Comparison of ENCODE assay signal across 1 cellular context in the genomic region with DNA sequence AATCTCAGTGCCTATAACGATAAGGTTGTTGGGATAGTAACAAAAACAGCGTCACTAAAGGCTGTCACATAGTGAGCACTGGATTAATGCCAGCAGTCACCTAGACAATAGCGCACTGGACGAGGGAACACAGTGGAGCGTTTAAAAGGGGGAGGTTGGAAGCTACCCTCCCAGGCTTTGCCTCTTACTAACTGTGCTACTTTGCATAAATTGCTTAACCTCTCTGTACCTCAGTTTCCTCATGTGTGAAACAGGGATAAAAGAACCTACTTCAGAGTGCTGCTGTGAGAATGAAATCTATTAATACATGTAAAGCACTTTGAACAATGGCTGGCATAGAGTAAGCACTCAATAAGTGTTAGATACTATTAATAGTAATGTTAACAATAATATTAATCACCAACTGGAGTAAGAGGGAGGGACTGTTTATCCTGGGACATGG.
TF ChIP-seq lines count a peak whose summit lies in the region.

No MANE protein-coding gene starts in this region.

TF ChIP-seq in K562, 482 proteins besides CTCF, POLR2A, EP300 and RAD21 (continued from another document and continues in another):
- TF ChIP-seq, protein P1, sequence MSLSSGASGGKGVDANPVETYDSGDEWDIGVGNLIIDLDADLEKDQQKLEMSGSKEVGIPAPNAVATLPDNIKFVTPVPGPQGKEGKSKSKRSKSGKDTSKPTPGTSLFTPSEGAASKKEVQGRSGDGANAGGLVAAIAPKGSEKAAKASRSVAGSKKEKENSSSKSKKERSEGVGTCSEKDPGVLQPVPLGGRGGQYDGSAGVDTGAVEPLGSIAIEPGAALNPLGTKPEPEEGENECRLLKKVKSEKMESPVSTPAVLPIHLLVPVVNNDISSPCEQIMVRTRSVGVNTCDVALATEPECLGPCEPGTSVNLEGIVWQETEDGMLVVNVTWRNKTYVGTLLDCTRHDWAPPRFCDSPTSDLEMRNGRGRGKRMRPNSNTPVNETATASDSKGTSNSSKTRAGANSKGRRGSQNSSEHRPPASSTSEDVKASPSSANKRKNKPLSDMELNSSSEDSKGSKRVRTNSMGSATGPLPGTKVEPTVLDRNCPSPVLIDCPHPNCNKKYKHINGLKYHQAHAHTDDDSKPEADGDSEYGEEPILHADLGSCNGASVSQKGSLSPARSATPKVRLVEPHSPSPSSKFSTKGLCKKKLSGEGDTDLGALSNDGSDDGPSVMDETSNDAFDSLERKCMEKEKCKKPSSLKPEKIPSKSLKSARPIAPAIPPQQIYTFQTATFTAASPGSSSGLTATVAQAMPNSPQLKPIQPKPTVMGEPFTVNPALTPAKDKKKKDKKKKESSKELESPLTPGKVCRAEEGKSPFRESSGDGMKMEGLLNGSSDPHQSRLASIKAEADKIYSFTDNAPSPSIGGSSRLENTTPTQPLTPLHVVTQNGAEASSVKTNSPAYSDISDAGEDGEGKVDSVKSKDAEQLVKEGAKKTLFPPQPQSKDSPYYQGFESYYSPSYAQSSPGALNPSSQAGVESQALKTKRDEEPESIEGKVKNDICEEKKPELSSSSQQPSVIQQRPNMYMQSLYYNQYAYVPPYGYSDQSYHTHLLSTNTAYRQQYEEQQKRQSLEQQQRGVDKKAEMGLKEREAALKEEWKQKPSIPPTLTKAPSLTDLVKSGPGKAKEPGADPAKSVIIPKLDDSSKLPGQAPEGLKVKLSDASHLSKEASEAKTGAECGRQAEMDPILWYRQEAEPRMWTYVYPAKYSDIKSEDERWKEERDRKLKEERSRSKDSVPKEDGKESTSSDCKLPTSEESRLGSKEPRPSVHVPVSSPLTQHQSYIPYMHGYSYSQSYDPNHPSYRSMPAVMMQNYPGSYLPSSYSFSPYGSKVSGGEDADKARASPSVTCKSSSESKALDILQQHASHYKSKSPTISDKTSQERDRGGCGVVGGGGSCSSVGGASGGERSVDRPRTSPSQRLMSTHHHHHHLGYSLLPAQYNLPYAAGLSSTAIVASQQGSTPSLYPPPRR (CRISPR knock-in tag; IDR thresholded peaks at IDR 0.05; ENCODE audit: borderline replicate concordance) = no peak
- TF ChIP-seq KLF13 (tag; IDR thresholded peaks at IDR 0.05; ENCODE audit: borderline replicate concordance, low read depth) (no peak), PHF21A (IDR thresholded peaks at IDR 0.05; ENCODE audit: borderline replicate concordance, low read depth) (peak; percentile 50; the same call in 1 of the 2 replicates), NFIC (IDR thresholded peaks at IDR 0.05) (peak; percentile 88), TCF7 (IDR thresholded peaks at IDR 0.05; ENCODE audit: borderline replicate concordance) (no peak), ERF (CRISPR knock-in tag; IDR thresholded peaks at IDR 0.05) (no peak), ZFPM2 (CRISPR knock-in tag; IDR thresholded peaks at IDR 0.05) (no peak), TCF3 (CRISPR knock-in tag; IDR thresholded peaks at IDR 0.05) (no peak), KDM1A (IDR thresholded peaks at IDR 0.05) (peak; percentile 35 to 59; a peak in 2 of 4 replicates), ZNF766 (CRISPR knock-in tag; conservative IDR thresholded peaks at IDR 0.05) (no peak), PURB (CRISPR knock-in tag; IDR thresholded peaks at IDR 0.05; ENCODE audit: low read depth) (no peak), ASH1L (IDR thresholded peaks at IDR 0.05; ENCODE audit: borderline replicate concordance, low read depth, partially characterized antibody) (no peak), FOXK2 (conservative IDR thresholded peaks at IDR 0.05 in 1 of 2, IDR thresholded peaks at IDR 0.05 in 1 of 2; ENCODE audit: low read depth in 2 of 2) (no peak), EHMT2 (IDR thresholded peaks at IDR 0.05) (no peak), SP2 (IDR thresholded peaks at IDR 0.05; ENCODE audit: extremely low read depth, low read depth, low read length, poor library complexity, severe bottlenecking) (no peak), ZNF3 (CRISPR knock-in tag; IDR thresholded peaks at IDR 0.05) (no peak), BDP1 (IDR thresholded peaks at IDR 0.05; ENCODE audit: insufficient read depth, insufficient read length) (no peak), TAF9B (IDR thresholded peaks at IDR 0.05; ENCODE audit: partially characterized antibody) (no peak), GABPA (tag; conservative IDR thresholded peaks at IDR 0.05; ENCODE audit: low read depth) (no peak), COPS2 (conservative IDR thresholded peaks at IDR 0.05) (no peak), RFX1 (IDR thresholded peaks at IDR 0.05) (peak; percentile 64), RCOR1 (IDR thresholded peaks at IDR 0.05; ENCODE audit: borderline replicate concordance in 1 of 2, low read depth in 2 of 2, low read length in 2 of 2) (peak in 1 of 2 experiments; percentile 71; a peak in 1 of 4 replicates)
- TF ChIP-seq, protein P2, sequence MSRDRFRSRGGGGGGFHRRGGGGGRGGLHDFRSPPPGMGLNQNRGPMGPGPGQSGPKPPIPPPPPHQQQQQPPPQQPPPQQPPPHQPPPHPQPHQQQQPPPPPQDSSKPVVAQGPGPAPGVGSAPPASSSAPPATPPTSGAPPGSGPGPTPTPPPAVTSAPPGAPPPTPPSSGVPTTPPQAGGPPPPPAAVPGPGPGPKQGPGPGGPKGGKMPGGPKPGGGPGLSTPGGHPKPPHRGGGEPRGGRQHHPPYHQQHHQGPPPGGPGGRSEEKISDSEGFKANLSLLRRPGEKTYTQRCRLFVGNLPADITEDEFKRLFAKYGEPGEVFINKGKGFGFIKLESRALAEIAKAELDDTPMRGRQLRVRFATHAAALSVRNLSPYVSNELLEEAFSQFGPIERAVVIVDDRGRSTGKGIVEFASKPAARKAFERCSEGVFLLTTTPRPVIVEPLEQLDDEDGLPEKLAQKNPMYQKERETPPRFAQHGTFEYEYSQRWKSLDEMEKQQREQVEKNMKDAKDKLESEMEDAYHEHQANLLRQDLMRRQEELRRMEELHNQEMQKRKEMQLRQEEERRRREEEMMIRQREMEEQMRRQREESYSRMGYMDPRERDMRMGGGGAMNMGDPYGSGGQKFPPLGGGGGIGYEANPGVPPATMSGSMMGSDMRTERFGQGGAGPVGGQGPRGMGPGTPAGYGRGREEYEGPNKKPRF (IDR thresholded peaks at IDR 0.05; ENCODE audit: low read depth, low read length) = no peak
- TF ChIP-seq, protein P3, sequence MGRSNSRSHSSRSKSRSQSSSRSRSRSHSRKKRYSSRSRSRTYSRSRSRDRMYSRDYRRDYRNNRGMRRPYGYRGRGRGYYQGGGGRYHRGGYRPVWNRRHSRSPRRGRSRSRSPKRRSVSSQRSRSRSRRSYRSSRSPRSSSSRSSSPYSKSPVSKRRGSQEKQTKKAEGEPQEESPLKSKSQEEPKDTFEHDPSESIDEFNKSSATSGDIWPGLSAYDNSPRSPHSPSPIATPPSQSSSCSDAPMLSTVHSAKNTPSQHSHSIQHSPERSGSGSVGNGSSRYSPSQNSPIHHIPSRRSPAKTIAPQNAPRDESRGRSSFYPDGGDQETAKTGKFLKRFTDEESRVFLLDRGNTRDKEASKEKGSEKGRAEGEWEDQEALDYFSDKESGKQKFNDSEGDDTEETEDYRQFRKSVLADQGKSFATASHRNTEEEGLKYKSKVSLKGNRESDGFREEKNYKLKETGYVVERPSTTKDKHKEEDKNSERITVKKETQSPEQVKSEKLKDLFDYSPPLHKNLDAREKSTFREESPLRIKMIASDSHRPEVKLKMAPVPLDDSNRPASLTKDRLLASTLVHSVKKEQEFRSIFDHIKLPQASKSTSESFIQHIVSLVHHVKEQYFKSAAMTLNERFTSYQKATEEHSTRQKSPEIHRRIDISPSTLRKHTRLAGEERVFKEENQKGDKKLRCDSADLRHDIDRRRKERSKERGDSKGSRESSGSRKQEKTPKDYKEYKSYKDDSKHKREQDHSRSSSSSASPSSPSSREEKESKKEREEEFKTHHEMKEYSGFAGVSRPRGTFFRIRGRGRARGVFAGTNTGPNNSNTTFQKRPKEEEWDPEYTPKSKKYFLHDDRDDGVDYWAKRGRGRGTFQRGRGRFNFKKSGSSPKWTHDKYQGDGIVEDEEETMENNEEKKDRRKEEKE (IDR thresholded peaks at IDR 0.05; ENCODE audit: borderline replicate concordance in 1 of 2, control insufficient read depth in 1 of 2, low read depth in 2 of 2, low read length in 1 of 2) = no peak
- TF ChIP-seq, protein P4, sequence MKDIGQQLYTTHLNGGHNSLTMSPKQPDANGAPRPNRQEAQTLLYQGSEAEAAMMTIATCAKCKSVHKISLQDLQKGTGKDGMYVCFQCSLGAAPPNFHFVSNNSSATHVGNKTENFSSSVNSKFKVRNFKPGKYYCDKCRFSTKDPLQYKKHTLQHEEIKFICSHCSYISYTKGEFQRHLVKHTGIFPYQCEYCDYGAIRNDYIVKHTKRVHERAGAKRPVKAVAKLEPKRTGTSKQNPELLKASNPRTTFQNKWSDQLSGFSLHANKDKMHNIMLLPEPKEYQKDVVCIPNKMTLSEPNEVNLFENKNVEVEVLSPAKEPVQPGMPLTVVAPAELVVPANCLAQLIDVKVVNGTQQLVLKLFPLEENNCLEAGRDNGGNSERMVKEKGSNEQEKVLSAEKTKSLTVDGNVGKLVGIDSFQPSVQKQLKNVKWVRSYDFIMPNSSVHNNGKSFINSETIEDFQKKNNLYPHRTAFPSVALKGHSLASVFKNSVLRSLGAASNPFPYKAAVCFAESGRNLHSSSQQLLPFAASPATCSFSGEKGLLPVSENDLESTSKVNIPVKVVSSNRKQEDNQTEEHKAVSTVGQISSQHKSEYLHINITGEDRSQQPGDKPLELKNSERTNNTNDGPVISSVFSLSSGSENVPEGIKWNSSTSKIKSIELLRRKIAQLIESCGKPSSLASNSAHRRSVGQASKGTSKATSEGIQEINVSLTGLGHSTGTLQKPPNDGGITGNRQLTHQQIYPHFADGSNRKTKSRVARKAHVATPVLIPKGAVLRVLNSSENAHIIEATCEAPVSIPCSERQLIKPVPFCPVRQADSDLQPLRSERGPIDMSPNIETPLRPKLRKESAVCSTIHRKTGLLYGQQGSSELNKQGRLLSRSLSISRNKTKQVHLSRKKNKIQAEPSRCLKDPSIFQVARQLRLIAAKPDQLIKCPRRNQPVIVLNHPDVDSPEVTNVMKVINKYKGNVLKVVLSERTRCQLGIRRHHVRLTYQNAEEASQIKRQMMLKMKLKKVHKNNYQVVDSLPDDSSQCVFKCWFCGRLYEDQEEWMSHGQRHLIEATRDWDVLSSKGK (CRISPR knock-in tag; IDR thresholded peaks at IDR 0.05) = no peak
- TF ChIP-seq, protein P5, sequence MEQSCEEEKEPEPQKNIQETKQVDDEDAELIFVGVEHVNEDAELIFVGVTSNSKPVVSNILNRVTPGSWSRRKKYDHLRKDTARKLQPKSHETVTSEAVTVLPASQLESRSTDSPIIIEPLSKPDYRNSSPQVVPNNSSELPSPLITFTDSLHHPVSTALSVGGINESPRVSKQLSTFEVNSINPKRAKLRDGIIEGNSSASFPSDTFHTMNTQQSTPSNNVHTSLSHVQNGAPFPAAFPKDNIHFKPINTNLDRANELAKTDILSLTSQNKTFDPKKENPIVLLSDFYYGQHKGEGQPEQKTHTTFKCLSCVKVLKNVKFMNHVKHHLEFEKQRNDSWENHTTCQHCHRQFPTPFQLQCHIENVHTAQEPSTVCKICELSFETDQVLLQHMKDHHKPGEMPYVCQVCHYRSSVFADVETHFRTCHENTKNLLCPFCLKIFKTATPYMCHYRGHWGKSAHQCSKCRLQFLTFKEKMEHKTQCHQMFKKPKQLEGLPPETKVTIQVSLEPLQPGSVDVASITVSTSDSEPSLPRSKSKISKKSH (CRISPR knock-in tag; IDR thresholded peaks at IDR 0.05) = no peak
- TF ChIP-seq, protein P6, sequence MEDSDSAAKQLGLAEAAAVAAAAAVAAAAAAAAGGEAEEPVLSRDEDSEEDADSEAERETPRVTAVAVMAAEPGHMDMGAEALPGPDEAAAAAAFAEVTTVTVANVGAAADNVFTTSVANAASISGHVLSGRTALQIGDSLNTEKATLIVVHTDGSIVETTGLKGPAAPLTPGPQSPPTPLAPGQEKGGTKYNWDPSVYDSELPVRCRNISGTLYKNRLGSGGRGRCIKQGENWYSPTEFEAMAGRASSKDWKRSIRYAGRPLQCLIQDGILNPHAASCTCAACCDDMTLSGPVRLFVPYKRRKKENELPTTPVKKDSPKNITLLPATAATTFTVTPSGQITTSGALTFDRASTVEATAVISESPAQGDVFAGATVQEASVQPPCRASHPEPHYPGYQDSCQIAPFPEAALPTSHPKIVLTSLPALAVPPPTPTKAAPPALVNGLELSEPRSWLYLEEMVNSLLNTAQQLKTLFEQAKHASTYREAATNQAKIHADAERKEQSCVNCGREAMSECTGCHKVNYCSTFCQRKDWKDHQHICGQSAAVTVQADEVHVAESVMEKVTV (CRISPR knock-in tag; IDR thresholded peaks at IDR 0.05) = no peak
- TF ChIP-seq, protein P7, sequence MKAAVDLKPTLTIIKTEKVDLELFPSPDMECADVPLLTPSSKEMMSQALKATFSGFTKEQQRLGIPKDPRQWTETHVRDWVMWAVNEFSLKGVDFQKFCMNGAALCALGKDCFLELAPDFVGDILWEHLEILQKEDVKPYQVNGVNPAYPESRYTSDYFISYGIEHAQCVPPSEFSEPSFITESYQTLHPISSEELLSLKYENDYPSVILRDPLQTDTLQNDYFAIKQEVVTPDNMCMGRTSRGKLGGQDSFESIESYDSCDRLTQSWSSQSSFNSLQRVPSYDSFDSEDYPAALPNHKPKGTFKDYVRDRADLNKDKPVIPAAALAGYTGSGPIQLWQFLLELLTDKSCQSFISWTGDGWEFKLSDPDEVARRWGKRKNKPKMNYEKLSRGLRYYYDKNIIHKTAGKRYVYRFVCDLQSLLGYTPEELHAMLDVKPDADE (conservative IDR thresholded peaks at IDR 0.05; ENCODE audit: control insufficient read depth, low read depth, low read length) = no peak
- TF ChIP-seq, protein P8, sequence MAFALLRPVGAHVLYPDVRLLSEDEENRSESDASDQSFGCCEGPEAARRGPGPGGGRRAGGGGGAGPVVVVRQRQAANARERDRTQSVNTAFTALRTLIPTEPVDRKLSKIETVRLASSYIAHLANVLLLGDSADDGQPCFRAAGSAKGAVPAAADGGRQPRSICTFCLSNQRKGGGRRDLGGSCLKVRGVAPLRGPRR (CRISPR knock-in tag; IDR thresholded peaks at IDR 0.05) = no peak
- TF ChIP-seq, protein P9, sequence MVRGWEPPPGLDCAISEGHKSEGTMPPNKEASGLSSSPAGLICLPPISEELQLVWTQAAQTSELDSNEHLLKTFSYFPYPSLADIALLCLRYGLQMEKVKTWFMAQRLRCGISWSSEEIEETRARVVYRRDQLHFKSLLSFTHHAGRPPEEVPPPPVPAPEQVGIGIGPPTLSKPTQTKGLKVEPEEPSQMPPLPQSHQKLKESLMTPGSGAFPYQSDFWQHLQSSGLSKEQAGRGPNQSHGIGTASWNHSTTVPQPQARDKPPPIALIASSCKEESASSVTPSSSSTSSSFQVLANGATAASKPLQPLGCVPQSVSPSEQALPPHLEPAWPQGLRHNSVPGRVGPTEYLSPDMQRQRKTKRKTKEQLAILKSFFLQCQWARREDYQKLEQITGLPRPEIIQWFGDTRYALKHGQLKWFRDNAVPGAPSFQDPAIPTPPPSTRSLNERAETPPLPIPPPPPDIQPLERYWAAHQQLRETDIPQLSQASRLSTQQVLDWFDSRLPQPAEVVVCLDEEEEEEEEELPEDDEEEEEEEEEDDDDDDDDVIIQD (CRISPR knock-in tag; IDR thresholded peaks at IDR 0.05) = no peak
- TF ChIP-seq, protein P10, sequence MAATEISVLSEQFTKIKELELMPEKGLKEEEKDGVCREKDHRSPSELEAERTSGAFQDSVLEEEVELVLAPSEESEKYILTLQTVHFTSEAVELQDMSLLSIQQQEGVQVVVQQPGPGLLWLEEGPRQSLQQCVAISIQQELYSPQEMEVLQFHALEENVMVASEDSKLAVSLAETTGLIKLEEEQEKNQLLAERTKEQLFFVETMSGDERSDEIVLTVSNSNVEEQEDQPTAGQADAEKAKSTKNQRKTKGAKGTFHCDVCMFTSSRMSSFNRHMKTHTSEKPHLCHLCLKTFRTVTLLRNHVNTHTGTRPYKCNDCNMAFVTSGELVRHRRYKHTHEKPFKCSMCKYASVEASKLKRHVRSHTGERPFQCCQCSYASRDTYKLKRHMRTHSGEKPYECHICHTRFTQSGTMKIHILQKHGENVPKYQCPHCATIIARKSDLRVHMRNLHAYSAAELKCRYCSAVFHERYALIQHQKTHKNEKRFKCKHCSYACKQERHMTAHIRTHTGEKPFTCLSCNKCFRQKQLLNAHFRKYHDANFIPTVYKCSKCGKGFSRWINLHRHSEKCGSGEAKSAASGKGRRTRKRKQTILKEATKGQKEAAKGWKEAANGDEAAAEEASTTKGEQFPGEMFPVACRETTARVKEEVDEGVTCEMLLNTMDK (IDR thresholded peaks at IDR 0.05; ENCODE audit: borderline replicate concordance, insufficient read depth, low read depth, low read length, poor library complexity, severe bottlenecking) = no peak
